1 cellular context compared by ENCODE assay signal in genomic region chr7:139340808-139341057, GRCh38.
TF ChIP-seq lines count a peak whose summit lies in the region.

No MANE protein-coding gene starts in this region.

TF ChIP-seq in liver, 16 proteins besides CTCF, POLR2A, EP300 and RAD21 (continued from another document):
- TF ChIP-seq REST (IDR thresholded peaks at IDR 0.05) (no peak), HNF4A (conservative IDR thresholded peaks at IDR 0.05) (no peak), MAX (IDR thresholded peaks at IDR 0.05) (no peak), SP1 (IDR thresholded peaks at IDR 0.05) (no peak), GABPA (IDR thresholded peaks at IDR 0.05 in 1 of 2, conservative IDR thresholded peaks at IDR 0.05 in 1 of 2) (no peak)
